In genomic region chr10:119518936-119519335, GRCh38 we compare ENCODE assay signal across 19 cellular contexts. TPM values are rescaled to one million over a fixed set of nuclear protein-coding genes. Genes with fewer than 3 reads are reported as not detected.
DNase-seq lines count a peak whose midpoint lies in the region; ATAC-seq and TF ChIP-seq lines count a peak whose summit lies in the region.
"Had no signal": no experiment of that assay in that cellular context is flagged by ENCODE, and none has a peak within 500 bp of the region (broad histone marks: within the 10 kb centered on the region; RNA-seq: fewer than 3 reads in every experiment).

No MANE protein-coding gene starts in this region.

- TF ChIP-seq CTCF in CD4-positive, alpha-beta T cell (IDR thresholded peaks at IDR 0.05): no peak
- no peak for TF ChIP-seq CTCF in nephron progenitor cell (IDR thresholded peaks at IDR 0.05)

- peak overlapping the region; percentile 60 for H3K4me3 Mint-ChIP-seq in CD4-positive, alpha-beta T cell
- peak overlapping the region; percentile 37 for H3K4me3 Mint-ChIP-seq in activated T-helper 2 cell treated with anti-CD3 and anti-CD28 coated beads, Interferon-gamma antibody, Interleukin-2, Interleukin-4, amounts not matched to agents 10 μg/mL and 5 μg/mL and 100 μg/mL, durations not matched to agents 14 hours and 24 hours and 36 hours (ENCODE audit: low read depth)
- no peak overlapping the region for H3K4me3 Mint-ChIP-seq in nephron progenitor cell
- H3K4me3 Mint-ChIP-seq: mesothelial cell of epicardium had no signal

- H3K9me3 ChIP-seq in CD4-positive, alpha-beta T cell (ENCODE audit: control insufficient read depth, low read length): no peaks in the 10 kb centered on the region
- H3K9me3 ChIP-seq: esophagus squamous epithelium, heart left ventricle, pancreas, SJSA1 had no signal

- no peak for DNase-seq in CD4-positive, alpha-beta T cell
- peak; percentile 41 for DNase-seq in ELF-1 (ENCODE audit: low read depth, low spot score)
- no peak for DNase-seq in activated T-helper 2 cell treated with anti-CD3 and anti-CD28 coated beads, Interferon-gamma antibody, Interleukin-2, Interleukin-4, amounts not matched to agents 10 μg/mL and 5 μg/mL and 100 μg/mL, durations not matched to agents 14 hours and 24 hours and 36 hours (ENCODE audit: low spot score)
- no peak for DNase-seq in nephron progenitor cell
- no peak for DNase-seq in amniotic stem cell (lab: John Stamatoyannopoulos, UW)
- DNase-seq in stimulated activated CD4-positive, alpha-beta T cell treated with anti-CD3 and anti-CD28 coated beads, Interleukin-4, amount 100 ng/mL, for 1 hour: no peak
- DNase-seq in stimulated activated CD4-positive, alpha-beta T cell treated with anti-CD3 and anti-CD28 coated beads, Interleukin-4, amount 100 ng/mL, for 24 hours: no peak
- DNase-seq: activated CD8-positive, alpha-beta memory T cell treated with anti-CD3 and anti-CD28 coated beads, Interleukin-2, amount 50 U/mL, for 4 hours; C1 segment of cervical spinal cord; cortex of kidney; esophagus squamous epithelium; heart left ventricle; Kasumi-1; NCI-H1436; NCI-H446; pancreas; small intestine had no signal

- intact Hi-C loops in CD4-positive, alpha-beta T cell (cut with DNase I, micrococcal nuclease): loop anchor here in 1 of 2 experiments (5.0 kb wide), 1 partner anchor 78 kb away; the partner anchor contains the start of gene TIAL1
- intact Hi-C loops in activated T-helper 2 cell treated with anti-CD3 and anti-CD28 coated beads, Interferon-gamma antibody, Interleukin-2, Interleukin-4, amounts not matched to agents 10 μg/mL and 5 μg/mL and 100 μg/mL, durations not matched to agents 14 hours and 24 hours and 36 hours (cut with micrococcal nuclease): loop anchor here (5.0 kb wide), 1 partner anchor 78 kb away; the partner anchor contains the start of gene TIAL1

- ATAC-seq in CD4-positive, alpha-beta T cell (ENCODE audit: poor library complexity): no peak
- ATAC-seq: heart left ventricle, pancreas had no signal

- peak overlapping the region; percentile 91 for H3K27ac ChIP-seq in CD4-positive, alpha-beta T cell (ENCODE audit: low read depth, low read length)
- H3K27ac ChIP-seq: SJSA1 had no signal

- CTCF ChIA-PET in CD4-positive, alpha-beta T cell (lab: Charles Lee): interaction anchor here (0.6 to 0.7 kb wide), 2 partner anchors 17 to 73 kb away, joined by 3 read pairs; no protein-coding TSS in a partner anchor

- peaks cover 80% of the 10 kb centered on the region for H3K4me1 Mint-ChIP-seq in CD4-positive, alpha-beta T cell (ENCODE audit: low read depth)
- H3K4me1 Mint-ChIP-seq in activated T-helper 2 cell treated with anti-CD3 and anti-CD28 coated beads, Interferon-gamma antibody, Interleukin-2, Interleukin-4, amounts not matched to agents 10 μg/mL and 5 μg/mL and 100 μg/mL, durations not matched to agents 14 hours and 24 hours and 36 hours (ENCODE audit: low read depth): peaks cover 36% of the 10 kb centered on the region
- H3K4me1 Mint-ChIP-seq in nephron progenitor cell: peaks cover 45% of the 10 kb centered on the region

- H3K27me3 Mint-ChIP-seq in CD4-positive, alpha-beta T cell: no peaks in the 10 kb centered on the region
- no peaks in the 10 kb centered on the region for H3K27me3 Mint-ChIP-seq in activated T-helper 2 cell treated with anti-CD3 and anti-CD28 coated beads, Interferon-gamma antibody, Interleukin-2, Interleukin-4, amounts not matched to agents 10 μg/mL and 5 μg/mL and 100 μg/mL, durations not matched to agents 14 hours and 24 hours and 36 hours (ENCODE audit: low read depth)
- peaks cover 21% of the 10 kb centered on the region for H3K27me3 Mint-ChIP-seq in nephron progenitor cell (ENCODE audit: low read depth, poor library complexity)

- POLR2A ChIA-PET in CD4-positive, alpha-beta T cell (lab: Charles Lee): interaction anchor here (0.8 to 6.6 kb wide), 4 partner anchors 11 to 19 kb away, joined by 4 to 138 read pairs (median 18); partner anchors contain the start of gene RGS10

- H3K9me3 Mint-ChIP-seq in CD4-positive, alpha-beta T cell: no peaks in the 10 kb centered on the region
- H3K9me3 Mint-ChIP-seq in activated T-helper 2 cell treated with anti-CD3 and anti-CD28 coated beads, Interferon-gamma antibody, Interleukin-2, Interleukin-4, amounts not matched to agents 10 μg/mL and 5 μg/mL and 100 μg/mL, durations not matched to agents 14 hours and 24 hours and 36 hours: no peaks in the 10 kb centered on the region
- no peaks in the 10 kb centered on the region for H3K9me3 Mint-ChIP-seq in nephron progenitor cell
- H3K9me3 Mint-ChIP-seq: mesothelial cell of epicardium had no signal

- peak overlapping the region; percentile 98 for H3K27ac Mint-ChIP-seq in CD4-positive, alpha-beta T cell
- H3K27ac Mint-ChIP-seq in activated T-helper 2 cell treated with anti-CD3 and anti-CD28 coated beads, Interferon-gamma antibody, Interleukin-2, Interleukin-4, amounts not matched to agents 10 μg/mL and 5 μg/mL and 100 μg/mL, durations not matched to agents 14 hours and 24 hours and 36 hours: peak overlapping the region; percentile 70
- H3K27ac Mint-ChIP-seq in nephron progenitor cell: peak overlapping the region; percentile 68
- H3K27ac Mint-ChIP-seq: mesothelial cell of epicardium had no signal

- H3K36me3 Mint-ChIP-seq in CD4-positive, alpha-beta T cell (ENCODE audit: low read depth): peaks cover 75% of the 10 kb centered on the region
- peaks cover 86% of the 10 kb centered on the region for H3K36me3 Mint-ChIP-seq in activated T-helper 2 cell treated with anti-CD3 and anti-CD28 coated beads, Interferon-gamma antibody, Interleukin-2, Interleukin-4, amounts not matched to agents 10 μg/mL and 5 μg/mL and 100 μg/mL, durations not matched to agents 14 hours and 24 hours and 36 hours (ENCODE audit: low read depth)
- no peaks in the 10 kb centered on the region for H3K36me3 Mint-ChIP-seq in nephron progenitor cell (ENCODE audit: low read depth)

- H3K27me3 ChIP-seq in CD4-positive, alpha-beta T cell (ENCODE audit: control insufficient read depth, insufficient read depth, low read length): no peaks in the 10 kb centered on the region
- H3K27me3 ChIP-seq: esophagus squamous epithelium, heart left ventricle, pancreas, SJSA1 had no signal

RNA-seq across cellular contexts. Expression of gene RGS10, which starts 23.6 kb away (rescaled TPM):
- total RNA-seq in CD4-positive, alpha-beta T cell: 100 to 1,000 TPM; 132 to 134 TPM
- total RNA-seq in activated T-helper 2 cell treated with anti-CD3 and anti-CD28 coated beads, Interferon-gamma antibody, Interleukin-2, Interleukin-4, amounts not matched to agents 10 μg/mL and 5 μg/mL and 100 μg/mL, durations not matched to agents 14 hours and 24 hours and 36 hours: 101 and 112 TPM in 2 replicates
